8 cellular contexts compared by ENCODE assay signal in genomic region chr6:96836579-96837137, GRCh38. TPM values are rescaled to one million over a fixed set of nuclear protein-coding genes. Genes with fewer than 3 reads are reported as not detected.
DNase-seq lines count a peak whose midpoint lies in the region; ATAC-seq, FAIRE-seq and TF ChIP-seq lines count a peak whose summit lies in the region.

No MANE protein-coding gene starts in this region.

- peaks cover 21% of the 10 kb centered on the region for H3K4me1 Mint-ChIP-seq in activated naive CD4-positive, alpha-beta T cell treated with anti-CD3 and anti-CD28 coated beads, Interleukin-2, amount 50 U/mL, for 24 hours

- peak overlapping the region; percentile 64 for H3K4me3 ChIP-seq in bronchial epithelial cell (ENCODE audit: low read depth, low read length)
- H3K4me3 ChIP-seq in liver (ENCODE audit: low read depth in 1 of 3, low read length in 3 of 3): peak overlapping the region; percentile 40 to 77 (median 65)
- peak overlapping the region; percentile 77 to 85 for H3K4me3 ChIP-seq in testis

- WGBS in liver: 2% methylated on average over 30 of the region's 30 CpGs
- 0% methylated on average over 18 to 30 of the region's 30 CpGs for WGBS in testis, 2 donors

- no peaks in the 10 kb centered on the region for H3K9me3 Mint-ChIP-seq in activated naive CD4-positive, alpha-beta T cell treated with anti-CD3 and anti-CD28 coated beads, Interleukin-2, amount 50 U/mL, for 24 hours

- no peak for TF ChIP-seq RAD21 in liver (IDR thresholded peaks at IDR 0.05)

- no peak for TF ChIP-seq POLR2A in testis (IDR thresholded peaks at IDR 0.05)

- H3K4me1 ChIP-seq in liver (ENCODE audit: control insufficient read depth in 4 of 4, insufficient read depth in 4 of 4, low read length in 3 of 4) (peaks cover 5 to 15% (median 10%) of the 10 kb centered on the region in 4 donors), testis (no peaks in the 10 kb centered on the region)

- FAIRE-seq in bronchial epithelial cell (lab: Jason Lieb, UNC): no peak

- peaks cover 50% of the 10 kb centered on the region for H3K27me3 Mint-ChIP-seq in activated naive CD4-positive, alpha-beta T cell treated with anti-CD3 and anti-CD28 coated beads, Interleukin-2, amount 50 U/mL, for 24 hours

- no peak overlapping the region for H3K9ac ChIP-seq in liver (ENCODE audit: low read depth in 1 of 2, low read length in 2 of 2)

- H3K27ac ChIP-seq in liver (ENCODE audit: low read depth in 1 of 2, low read length in 2 of 2): no peak overlapping the region
- H3K27ac ChIP-seq in testis: peak overlapping the region; percentile 67 to 68

- DNase-seq in activated naive CD4-positive, alpha-beta T cell treated with Interleukin-2 at 50 U/mL for 16 hours: no peak
- DNase-seq in NCI-H2227 (lab: John Stamatoyannopoulos, UW; ENCODE audit: unreplicated experiment) (peak; percentile 38), bronchial epithelial cell (ENCODE audit: low read depth) (no peak), testis (peak; percentile 30), T1000 (lab: John Stamatoyannopoulos, UW) (no peak)

- no peak overlapping the region for H3K27ac Mint-ChIP-seq in activated naive CD4-positive, alpha-beta T cell treated with anti-CD3 and anti-CD28 coated beads, Interleukin-2, amount 50 U/mL, for 24 hours

- no peaks in the 10 kb centered on the region for H3K36me3 ChIP-seq in bronchial epithelial cell (ENCODE audit: control insufficient read depth, insufficient read depth, low read length)
- H3K36me3 ChIP-seq in liver (ENCODE audit: control insufficient read depth in 4 of 4, insufficient read depth in 3 of 4, low read depth in 1 of 4, low read length in 3 of 4): no peaks in the 10 kb centered on the region
- no peaks in the 10 kb centered on the region for H3K36me3 ChIP-seq in testis (ENCODE audit: low read depth, missing control alignments)

- H3K27me3 ChIP-seq in bronchial epithelial cell (ENCODE audit: control insufficient read depth, insufficient read depth, low read length): no peaks in the 10 kb centered on the region
- peaks cover 0 to 7% (median 4%) of the 10 kb centered on the region in 4 donors for H3K27me3 ChIP-seq in liver (ENCODE audit: control insufficient read depth in 4 of 4, insufficient read depth in 4 of 4, low read length in 3 of 4)
- no peaks in the 10 kb centered on the region for H3K27me3 ChIP-seq in testis

- ATAC-seq in HG02642 (IDR thresholded peaks at IDR 0.05; ENCODE audit: poor library complexity, unreplicated experiment): peak; percentile 24

- no peaks in the 10 kb centered on the region for H3K36me3 Mint-ChIP-seq in activated naive CD4-positive, alpha-beta T cell treated with anti-CD3 and anti-CD28 coated beads, Interleukin-2, amount 50 U/mL, for 24 hours

- TF ChIP-seq CTCF in bronchial epithelial cell (IDR thresholded peaks at IDR 0.05; ENCODE audit: insufficient read depth, low read length, severe bottlenecking) (no peak), liver (IDR thresholded peaks at IDR 0.05; ENCODE audit: low read depth, low read length, missing input control) (no peak), testis (IDR thresholded peaks at IDR 0.05) (no peak)

- H3K9me3 ChIP-seq in liver (ENCODE audit: control insufficient read depth in 4 of 4, low read length in 3 of 4) (no peaks in the 10 kb centered on the region), testis (no peaks in the 10 kb centered on the region)

- H3K4me3 Mint-ChIP-seq in activated naive CD4-positive, alpha-beta T cell treated with anti-CD3 and anti-CD28 coated beads, Interleukin-2, amount 50 U/mL, for 24 hours: peak overlapping the region; percentile 90

- intact Hi-C loops in testis (cut with DNase I; ENCODE audit: low total_unique reads): no loop called here

TF ChIP-seq in liver, 16 proteins besides CTCF, POLR2A, EP300 and RAD21:
- TF ChIP-seq NR2F2 (IDR thresholded peaks at IDR 0.05): no peak
- no peak for TF ChIP-seq ZBTB33 (IDR thresholded peaks at IDR 0.05)
- TF ChIP-seq, protein P1, sequence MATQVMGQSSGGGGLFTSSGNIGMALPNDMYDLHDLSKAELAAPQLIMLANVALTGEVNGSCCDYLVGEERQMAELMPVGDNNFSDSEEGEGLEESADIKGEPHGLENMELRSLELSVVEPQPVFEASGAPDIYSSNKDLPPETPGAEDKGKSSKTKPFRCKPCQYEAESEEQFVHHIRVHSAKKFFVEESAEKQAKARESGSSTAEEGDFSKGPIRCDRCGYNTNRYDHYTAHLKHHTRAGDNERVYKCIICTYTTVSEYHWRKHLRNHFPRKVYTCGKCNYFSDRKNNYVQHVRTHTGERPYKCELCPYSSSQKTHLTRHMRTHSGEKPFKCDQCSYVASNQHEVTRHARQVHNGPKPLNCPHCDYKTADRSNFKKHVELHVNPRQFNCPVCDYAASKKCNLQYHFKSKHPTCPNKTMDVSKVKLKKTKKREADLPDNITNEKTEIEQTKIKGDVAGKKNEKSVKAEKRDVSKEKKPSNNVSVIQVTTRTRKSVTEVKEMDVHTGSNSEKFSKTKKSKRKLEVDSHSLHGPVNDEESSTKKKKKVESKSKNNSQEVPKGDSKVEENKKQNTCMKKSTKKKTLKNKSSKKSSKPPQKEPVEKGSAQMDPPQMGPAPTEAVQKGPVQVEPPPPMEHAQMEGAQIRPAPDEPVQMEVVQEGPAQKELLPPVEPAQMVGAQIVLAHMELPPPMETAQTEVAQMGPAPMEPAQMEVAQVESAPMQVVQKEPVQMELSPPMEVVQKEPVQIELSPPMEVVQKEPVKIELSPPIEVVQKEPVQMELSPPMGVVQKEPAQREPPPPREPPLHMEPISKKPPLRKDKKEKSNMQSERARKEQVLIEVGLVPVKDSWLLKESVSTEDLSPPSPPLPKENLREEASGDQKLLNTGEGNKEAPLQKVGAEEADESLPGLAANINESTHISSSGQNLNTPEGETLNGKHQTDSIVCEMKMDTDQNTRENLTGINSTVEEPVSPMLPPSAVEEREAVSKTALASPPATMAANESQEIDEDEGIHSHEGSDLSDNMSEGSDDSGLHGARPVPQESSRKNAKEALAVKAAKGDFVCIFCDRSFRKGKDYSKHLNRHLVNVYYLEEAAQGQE (IDR thresholded peaks at IDR 0.05): no peak
- no peak for TF ChIP-seq JUND (IDR thresholded peaks at IDR 0.05)
- TF ChIP-seq, protein P2, sequence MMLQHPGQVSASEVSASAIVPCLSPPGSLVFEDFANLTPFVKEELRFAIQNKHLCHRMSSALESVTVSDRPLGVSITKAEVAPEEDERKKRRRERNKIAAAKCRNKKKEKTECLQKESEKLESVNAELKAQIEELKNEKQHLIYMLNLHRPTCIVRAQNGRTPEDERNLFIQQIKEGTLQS (IDR thresholded peaks at IDR 0.05): no peak
- TF ChIP-seq SP1 (IDR thresholded peaks at IDR 0.05): no peak

RNA-seq across cellular contexts. Expression of gene GPR63, which starts 0.6 kb away (rescaled TPM):
- total RNA-seq in bronchial epithelial cell (0.38 and 0.53 TPM in 2 replicates), liver (under 1 TPM; 0.08 to 0.14 TPM), testis (1 to 10 TPM; 4.6 to 6.3 TPM)
- polyA plus RNA-seq in liver (under 1 TPM in 1 of 2 donors, not detected in 1; 0.03 TPM), testis (ENCODE audit: insufficient read depth, low read depth, low replicate concordance) (4.3 TPM)

Comparison
In these comparisons a context has a peak if more than half of its experiments do, and no peak if none do; other contexts are left out.
1. DNase-seq: peak in NCI-H2227 (single experiment) and testis (single experiment); none in activated naive CD4-positive, alpha-beta T cell treated with Interleukin-2 at 50 U/mL for 16 hours (single experiment), bronchial epithelial cell (single experiment) and T1000 (single experiment).
2. H3K27ac ChIP-seq: peak in testis (2 of 2); none in liver (0 of 2).
3. Peak in every context shown above with its lines, with median percentiles within 50 percentile points of each other: H3K4me3 ChIP-seq.